Comparison of ENCODE assay signal across 26 cellular contexts in genomic region chr3:170417090-170417489, GRCh38. TPM values are rescaled to one million over a fixed set of nuclear protein-coding genes. Genes with fewer than 3 reads are reported as not detected.
"Had no signal": no experiment of that assay in that cellular context is flagged by ENCODE, and none has a peak within 500 bp of the region (broad histone marks: within the 10 kb centered on the region; RNA-seq: fewer than 3 reads in every experiment).

No MANE protein-coding gene starts in this region.

- H3K27ac Mint-ChIP-seq: activated naive CD8-positive, alpha-beta T cell treated with anti-CD3 and anti-CD28 coated beads for 36 hours; effector memory CD8-positive, alpha-beta T cell; naive thymus-derived CD4-positive, alpha-beta T cell; T-helper 1 cell treated with Interleukin-12 subunit alpha and Interleukin-12 subunit beta and Interleukin-4 antibody, amounts not matched to agents 30 μg/mL and 1 μg/mL, for 36 hours had no signal

- DNase-seq: activated CD4-positive, alpha-beta T cell treated with anti-CD3 and anti-CD28 coated beads for 48 hours; activated CD4-positive, alpha-beta T cell treated with anti-CD3 and anti-CD28 coated beads, Interleukin-2, amount 50 U/mL, for 48 hours; activated CD8-positive, alpha-beta memory T cell treated with anti-CD3 and anti-CD28 coated beads for 24 hours; activated effector memory CD4-positive, alpha-beta T cell treated with Interleukin-2 at 50 U/mL for 16 hours; activated naive CD4-positive, alpha-beta T cell treated with Interleukin-2 at 50 U/mL for 16 hours; activated naive CD8-positive, alpha-beta T cell treated with anti-CD3 and anti-CD28 coated beads for 36 hours; brain microvascular endothelial cell; dorsolateral prefrontal cortex; effector memory CD8-positive, alpha-beta T cell; erythroblast; foreskin fibroblast; head of caudate nucleus; hippocampal formation; left cardiac atrium; mammary epithelial cell; midbrain; naive thymus-derived CD4-positive, alpha-beta T cell; occipital lobe; spleen; stimulated activated naive CD4-positive, alpha-beta T cell; T1000; tibial artery; WERI-Rb-1 had no signal

- ATAC-seq: activated CD4-positive, CD25-positive, alpha-beta regulatory T cell treated with anti-CD3 and anti-CD28 coated beads, Interleukin-2, amount 50 U/mL, for 24 hours; effector memory CD8-positive, alpha-beta T cell; left cardiac atrium; naive thymus-derived CD4-positive, alpha-beta T cell had no signal

- H3K9me3 Mint-ChIP-seq: activated naive CD8-positive, alpha-beta T cell treated with anti-CD3 and anti-CD28 coated beads for 36 hours; effector memory CD8-positive, alpha-beta T cell; neural crest cell; T-helper 1 cell treated with Interleukin-12 subunit alpha and Interleukin-12 subunit beta and Interleukin-4 antibody, amounts not matched to agents 30 μg/mL and 1 μg/mL, for 36 hours had no signal

- H3K4me3 Mint-ChIP-seq: activated naive CD8-positive, alpha-beta T cell treated with anti-CD3 and anti-CD28 coated beads for 36 hours; effector memory CD8-positive, alpha-beta T cell; neural crest cell; T-helper 1 cell treated with Interleukin-12 subunit alpha and Interleukin-12 subunit beta and Interleukin-4 antibody, amounts not matched to agents 30 μg/mL and 1 μg/mL, for 36 hours had no signal

RNA-seq across cellular contexts. Expression of gene CLDN11, which starts 1.6 kb away (rescaled TPM):
- polyA plus RNA-seq: naive thymus-derived CD4-positive, alpha-beta T cell had no signal
